Comparison of ENCODE assay signal across 18 cellular contexts in the genomic region with DNA sequence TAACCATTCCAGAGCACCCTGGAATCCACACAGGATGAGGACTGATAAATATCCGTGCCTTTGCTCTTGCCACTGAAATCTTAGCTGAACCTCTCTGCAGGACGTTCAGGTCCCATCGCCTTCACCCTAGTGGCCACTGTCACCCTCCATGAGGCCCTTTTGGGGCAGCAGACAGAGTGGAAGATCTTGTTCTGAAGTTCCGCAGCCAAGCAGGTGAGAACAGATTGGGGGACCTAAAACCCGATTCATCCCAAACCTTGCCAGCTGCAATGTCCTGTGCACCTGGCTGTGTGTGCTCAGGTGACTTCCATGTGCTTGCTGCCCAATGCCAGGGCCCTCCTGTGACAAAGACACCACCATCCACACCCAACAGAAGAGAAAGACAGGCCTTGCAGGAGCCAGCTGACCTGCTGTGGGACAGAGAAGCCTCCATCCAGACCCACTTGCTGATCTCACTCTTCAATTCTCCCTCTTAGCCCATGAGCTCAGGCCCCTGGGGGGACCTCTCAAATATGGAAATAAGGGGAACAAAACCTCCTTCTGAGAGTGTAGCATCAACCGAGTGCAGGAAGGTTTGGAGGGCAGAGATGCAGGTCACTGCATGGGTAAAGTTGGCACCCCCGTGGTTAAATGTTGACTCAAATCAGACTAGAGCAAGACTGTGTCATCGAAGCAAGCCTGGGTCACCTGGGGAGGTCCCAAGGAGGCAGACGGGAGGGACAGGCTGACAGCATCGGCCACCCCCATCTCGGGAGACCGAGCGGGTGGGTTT.
A peak's percentile ranks its signal among the peaks of the same experiment; 100 is the strongest.
DNase-seq lines count a peak whose midpoint lies in the region; ATAC-seq and TF ChIP-seq lines count a peak whose summit lies in the region.
"Had no signal": no experiment of that assay in that cellular context is flagged by ENCODE, and none has a peak within 500 bp of the region (broad histone marks: within the 10 kb centered on the region; RNA-seq: fewer than 3 reads in every experiment).

No MANE protein-coding gene starts in this region.

- H3K4me3 Mint-ChIP-seq in activated CD4-positive, alpha-beta T cell treated with anti-CD3 and anti-CD28 coated beads, Interleukin-2, amount 10 ng/mL, durations not matched to agents 24 days and 14 days: no peak overlapping the region
- no peak overlapping the region for H3K4me3 Mint-ChIP-seq in activated CD4-positive, alpha-beta T cell treated with anti-CD3 and anti-CD28 coated beads, Interleukin-2, amount 10 ng/mL, durations not matched to agents 7 days and 5 days
- no peak overlapping the region for H3K4me3 Mint-ChIP-seq in activated T-helper 17 cell treated with anti-CD3 and anti-CD28 coated beads, Interleukin-2, amount 50 U/mL, for 72 hours
- no peak overlapping the region for H3K4me3 Mint-ChIP-seq in HFFc6
- H3K4me3 Mint-ChIP-seq: CD8-positive, alpha-beta T cell had no signal

- CTCF ChIA-PET in activated CD4-positive, alpha-beta T cell treated with anti-CD3 and anti-CD28 coated beads, Interleukin-2, amount 10 ng/mL, durations not matched to agents 7 days and 5 days (lab: Charles Lee): no interaction called here

- no peaks in the 10 kb centered on the region for H3K36me3 Mint-ChIP-seq in activated CD4-positive, alpha-beta T cell treated with anti-CD3 and anti-CD28 coated beads, Interleukin-2, amount 10 ng/mL, durations not matched to agents 24 days and 14 days (ENCODE audit: low read depth)
- no peaks in the 10 kb centered on the region for H3K36me3 Mint-ChIP-seq in activated CD4-positive, alpha-beta T cell treated with anti-CD3 and anti-CD28 coated beads, Interleukin-2, amount 10 ng/mL, durations not matched to agents 7 days and 5 days (ENCODE audit: low read depth)
- H3K36me3 Mint-ChIP-seq in activated T-helper 17 cell treated with anti-CD3 and anti-CD28 coated beads, Interleukin-2, amount 50 U/mL, for 72 hours (ENCODE audit: low read depth): no peaks in the 10 kb centered on the region
- no peaks in the 10 kb centered on the region for H3K36me3 Mint-ChIP-seq in HFFc6 (ENCODE audit: low read depth)
- H3K36me3 Mint-ChIP-seq: CD8-positive, alpha-beta T cell had no signal

- H3K4me1 Mint-ChIP-seq in activated CD4-positive, alpha-beta T cell treated with anti-CD3 and anti-CD28 coated beads, Interleukin-2, amount 10 ng/mL, durations not matched to agents 24 days and 14 days: peaks cover 7% of the 10 kb centered on the region
- H3K4me1 Mint-ChIP-seq in activated CD4-positive, alpha-beta T cell treated with anti-CD3 and anti-CD28 coated beads, Interleukin-2, amount 10 ng/mL, durations not matched to agents 7 days and 5 days: peaks cover 3% of the 10 kb centered on the region
- no peaks in the 10 kb centered on the region for H3K4me1 Mint-ChIP-seq in activated T-helper 17 cell treated with anti-CD3 and anti-CD28 coated beads, Interleukin-2, amount 50 U/mL, for 72 hours
- no peaks in the 10 kb centered on the region for H3K4me1 Mint-ChIP-seq in HFFc6 (ENCODE audit: low read depth)

- peak; percentile 31 for DNase-seq in activated CD4-positive, alpha-beta T cell treated with anti-CD3 and anti-CD28 coated beads, Interleukin-2, amount 10 ng/mL, durations not matched to agents 24 days and 14 days
- no peak for DNase-seq in activated CD4-positive, alpha-beta T cell treated with anti-CD3 and anti-CD28 coated beads, Interleukin-2, amount 10 ng/mL, durations not matched to agents 7 days and 5 days
- DNase-seq in mucosa of gallbladder (ENCODE audit: low spot score): peak; percentile 6
- DNase-seq in ureter (ENCODE audit: low spot score): peak; percentile 33
- DNase-seq in NCI-H226: no peak
- DNase-seq in HFFc6: no peak
- DNase-seq: CD8-positive, alpha-beta T cell; DMS53; EL; KBM-7; NCI-H1105 treated with DMSO at 0.1 percent for 48 hours; NCI-H1694; NCI-H2081 treated with DMSO at 0.1 percent for 48 hours; NCI-H774; OCI-M1; SHP77 had no signal

- peaks cover 5% of the 10 kb centered on the region for H3K27me3 Mint-ChIP-seq in activated CD4-positive, alpha-beta T cell treated with anti-CD3 and anti-CD28 coated beads, Interleukin-2, amount 10 ng/mL, durations not matched to agents 24 days and 14 days
- H3K27me3 Mint-ChIP-seq in activated CD4-positive, alpha-beta T cell treated with anti-CD3 and anti-CD28 coated beads, Interleukin-2, amount 10 ng/mL, durations not matched to agents 7 days and 5 days: peaks cover 2% of the 10 kb centered on the region
- H3K27me3 Mint-ChIP-seq in activated T-helper 17 cell treated with anti-CD3 and anti-CD28 coated beads, Interleukin-2, amount 50 U/mL, for 72 hours: peaks cover 25% of the 10 kb centered on the region
- peaks cover 20% of the 10 kb centered on the region for H3K27me3 Mint-ChIP-seq in HFFc6 (ENCODE audit: insufficient read depth)

- no peak for TF ChIP-seq CTCF in HFFc6 (IDR thresholded peaks at IDR 0.05)

- H3K27ac Mint-ChIP-seq in activated CD4-positive, alpha-beta T cell treated with anti-CD3 and anti-CD28 coated beads, Interleukin-2, amount 10 ng/mL, durations not matched to agents 24 days and 14 days: no peak overlapping the region
- H3K27ac Mint-ChIP-seq in activated CD4-positive, alpha-beta T cell treated with anti-CD3 and anti-CD28 coated beads, Interleukin-2, amount 10 ng/mL, durations not matched to agents 7 days and 5 days: no peak overlapping the region
- H3K27ac Mint-ChIP-seq in activated T-helper 17 cell treated with anti-CD3 and anti-CD28 coated beads, Interleukin-2, amount 50 U/mL, for 72 hours: no peak overlapping the region
- no peak overlapping the region for H3K27ac Mint-ChIP-seq in HFFc6
- H3K27ac Mint-ChIP-seq: CD8-positive, alpha-beta T cell had no signal

- H3K9me3 Mint-ChIP-seq in activated CD4-positive, alpha-beta T cell treated with anti-CD3 and anti-CD28 coated beads, Interleukin-2, amount 10 ng/mL, durations not matched to agents 24 days and 14 days: no peaks in the 10 kb centered on the region
- H3K9me3 Mint-ChIP-seq in activated CD4-positive, alpha-beta T cell treated with anti-CD3 and anti-CD28 coated beads, Interleukin-2, amount 10 ng/mL, durations not matched to agents 7 days and 5 days: no peaks in the 10 kb centered on the region
- H3K9me3 Mint-ChIP-seq in activated T-helper 17 cell treated with anti-CD3 and anti-CD28 coated beads, Interleukin-2, amount 50 U/mL, for 72 hours: no peaks in the 10 kb centered on the region
- peaks cover 3% of the 10 kb centered on the region for H3K9me3 Mint-ChIP-seq in HFFc6
- H3K9me3 Mint-ChIP-seq: CD8-positive, alpha-beta T cell had no signal

- ATAC-seq in activated T-helper 17 cell treated with anti-CD3 and anti-CD28 coated beads, Interleukin-2, amount 50 U/mL, for 72 hours (replicated peaks): peak; percentile 39
- ATAC-seq: CD8-positive, alpha-beta T cell; GM12878 had no signal

- intact Hi-C loops in activated CD4-positive, alpha-beta T cell treated with anti-CD3 and anti-CD28 coated beads, Interleukin-2, amount 10 ng/mL, durations not matched to agents 24 days and 14 days (cut with micrococcal nuclease): no loop called here

- POLR2A ChIA-PET in activated CD4-positive, alpha-beta T cell treated with anti-CD3 and anti-CD28 coated beads, Interleukin-2, amount 10 ng/mL, durations not matched to agents 7 days and 5 days (lab: Charles Lee): no interaction called here

Comparison
In these comparisons a context has a peak if more than half of its experiments do, and no peak if none do; other contexts are left out.
1. DNase-seq: peak in activated CD4-positive, alpha-beta T cell treated with anti-CD3 and anti-CD28 coated beads, Interleukin-2, amount 10 ng/mL, durations not matched to agents 24 days and 14 days (single experiment), mucosa of gallbladder (single experiment) and ureter (single experiment); none in activated CD4-positive, alpha-beta T cell treated with anti-CD3 and anti-CD28 coated beads, Interleukin-2, amount 10 ng/mL, durations not matched to agents 7 days and 5 days (single experiment), NCI-H226 (single experiment) and HFFc6 (single experiment).